8 cellular contexts compared by ENCODE assay signal in the genomic region with DNA sequence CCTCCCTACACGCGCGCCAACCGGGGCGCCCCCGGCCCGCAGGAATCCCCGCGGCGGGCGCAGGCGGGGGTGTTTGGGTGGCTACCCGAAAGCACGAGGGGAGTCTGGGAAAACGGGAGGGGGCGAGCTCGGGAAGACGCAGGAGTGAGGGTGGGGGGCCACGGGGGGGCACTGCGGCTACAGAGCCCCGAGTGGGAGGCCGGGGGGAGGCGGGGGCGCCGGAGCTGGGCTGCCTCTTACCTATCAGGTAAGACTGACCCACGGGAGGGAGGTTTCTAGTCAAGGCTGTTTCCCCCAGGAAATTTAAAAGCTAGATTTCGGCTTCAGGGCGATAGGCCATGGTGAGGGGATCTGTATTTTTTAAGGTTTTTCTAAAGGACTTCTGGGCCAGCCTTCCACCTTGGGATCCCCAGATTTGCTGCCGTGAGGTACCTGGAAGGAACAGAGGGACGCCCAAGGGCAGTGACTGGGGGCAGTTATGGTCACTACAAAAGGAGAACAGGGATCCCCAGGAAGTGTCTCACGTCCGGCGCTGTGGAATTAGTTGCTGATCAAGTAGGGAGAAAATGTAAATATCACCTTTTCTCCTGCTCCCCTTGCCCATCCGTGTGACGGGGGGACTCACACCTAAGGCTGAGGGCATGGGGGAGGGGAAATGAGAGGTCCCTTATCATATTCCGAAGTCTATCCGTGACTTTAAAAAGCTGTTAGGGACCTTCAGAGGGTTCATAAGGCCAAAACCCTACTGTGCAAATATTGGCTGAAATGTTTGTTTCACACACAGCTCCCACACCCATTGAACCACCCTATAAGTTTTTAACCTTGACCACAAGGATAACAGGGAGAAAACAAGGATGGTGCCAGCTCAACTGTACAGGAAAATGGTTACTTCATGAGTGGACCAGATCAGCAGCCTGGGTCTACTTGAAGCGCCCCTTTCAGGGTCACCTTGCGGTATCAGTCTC. TPM values are rescaled to one million over a fixed set of nuclear protein-coding genes. Genes with fewer than 3 reads are reported as not detected.
DNase-seq lines count a peak whose midpoint lies in the region; ATAC-seq and TF ChIP-seq lines count a peak whose summit lies in the region.

No MANE protein-coding gene starts in this region.

- H3K4me1 ChIP-seq in testis: peaks cover 14% of the 10 kb centered on the region

- H3K27me3 ChIP-seq in testis: no peaks in the 10 kb centered on the region

- peak; percentile 55 for DNase-seq in NCI-H345 treated with DMSO at 0.1 percent for 48 hours (lab: John Stamatoyannopoulos, UW; ENCODE audit: unreplicated experiment)
- DNase-seq in cerebellum (ENCODE audit: low spot score): peak; percentile 47
- peak; percentile 30 to 91 for DNase-seq in lower leg skin (ENCODE audit: low spot score in 2 of 2)
- peak; percentile 30 for DNase-seq in testis
- no peak for DNase-seq in stimulated activated CD4-positive, alpha-beta T cell treated with anti-CD3 and anti-CD28 coated beads, Interleukin-4, amount 100 ng/mL, for 1 hour
- no peak for DNase-seq in NCI-H1092 treated with DMSO at 0.1 percent for 48 hours (lab: John Stamatoyannopoulos, UW)

- H3K27ac ChIP-seq in testis: peak overlapping the region; percentile 74 to 82

- 11 to 12% methylated on average over 24 to 39 of the region's 39 CpGs for WGBS in lower leg skin, 2 donors
- WGBS in testis, 2 donors: 1 to 7% methylated on average over 31 of the region's 39 CpGs

- peak overlapping the region; percentile 58 for H3K4me3 ChIP-seq in GM12875 (ENCODE audit: low read depth, low read length)
- H3K4me3 ChIP-seq in lower leg skin (ENCODE audit: low read depth, poor library complexity, severe bottlenecking): peak overlapping the region; percentile 7
- H3K4me3 ChIP-seq in testis: peak overlapping the region; percentile 71 to 77

- TF ChIP-seq POLR2A in lower leg skin (IDR thresholded peaks at IDR 0.05) (no peak), testis (IDR thresholded peaks at IDR 0.05) (no peak)

- no peaks in the 10 kb centered on the region for H3K36me3 ChIP-seq in testis (ENCODE audit: low read depth, missing control alignments)

- H3K9me3 ChIP-seq in testis: no peaks in the 10 kb centered on the region

- TF ChIP-seq CTCF in GM12875 (IDR thresholded peaks at IDR 0.05; ENCODE audit: borderline replicate concordance, insufficient read depth, low read depth, low read length) (no peak), lower leg skin (IDR thresholded peaks at IDR 0.05) (peak in 1 of 3 donors; percentile 8), testis (IDR thresholded peaks at IDR 0.05) (peak in 1 of 3 experiments; percentile 4)

- ATAC-seq in GM21717 (IDR thresholded peaks at IDR 0.05; ENCODE audit: unreplicated experiment): no peak

- intact Hi-C loops in lower leg skin (cut with DNase I; ENCODE audit: low total_unique reads) (loop anchor here (10.0 kb wide), 3 partner anchors 185 to 915 kb away; no protein-coding TSS in a partner anchor), testis (cut with DNase I; ENCODE audit: low total_unique reads) (loop anchor here (10.0 kb wide), 2 partner anchors 75 to 1135 kb away; no protein-coding TSS in a partner anchor)

RNA-seq across cellular contexts. Expression of a gene that starts 0.6 kb away (rescaled TPM):
- total RNA-seq in cerebellum: 12.2 TPM
- 10 to 100 TPM; 16.9 to 55.0 (median 25.4) TPM for total RNA-seq in lower leg skin
- 1 to 10 TPM; 3.1 to 5.9 TPM for total RNA-seq in testis
- polyA plus RNA-seq in testis (ENCODE audit: insufficient read depth, low read depth, low replicate concordance): 3.1 TPM

RNA-seq across cellular contexts. Expression of a gene that starts 35.6 kb away (rescaled TPM):
- total RNA-seq in cerebellum: 70.5 TPM
- 10 to 100 TPM in 3 of 4 donors, 1 to 10 TPM in 1; 7.8 to 28.9 (median 18.0) TPM for total RNA-seq in lower leg skin
- 10 to 100 TPM; 38.0 to 43.4 TPM for total RNA-seq in testis
- 49.8 TPM for polyA plus RNA-seq in testis (ENCODE audit: insufficient read depth, low read depth, low replicate concordance)

Comparison
In these comparisons a context has a peak if more than half of its experiments do, and no peak if none do; other contexts are left out.
1. H3K4me3 ChIP-seq: peak in every context shown above with its lines; median percentile 74 in testis; 58 in GM12875; 7 in lower leg skin.
2. DNase-seq: peak in NCI-H345 treated with DMSO at 0.1 percent for 48 hours (single experiment), cerebellum (single experiment), lower leg skin (2 of 2) and testis (single experiment); none in stimulated activated CD4-positive, alpha-beta T cell treated with anti-CD3 and anti-CD28 coated beads, Interleukin-4, amount 100 ng/mL, for 1 hour (single experiment) and NCI-H1092 treated with DMSO at 0.1 percent for 48 hours (single experiment).